22 cellular contexts compared by ENCODE assay signal in genomic region chr14:23621204-23621931, GRCh38. TPM values are rescaled to one million over a fixed set of nuclear protein-coding genes. Genes with fewer than 3 reads are reported as not detected.
"Had no signal": no experiment of that assay in that cellular context is flagged by ENCODE, and none has a peak within 500 bp of the region (broad histone marks: within the 10 kb centered on the region; RNA-seq: fewer than 3 reads in every experiment).

No MANE protein-coding gene starts in this region.

- H3K4me1 ChIP-seq: colonic mucosa, heart right ventricle, left ventricle myocardium inferior, psoas muscle, sigmoid colon had no signal

- H3K9me3 ChIP-seq: psoas muscle, sigmoid colon had no signal

- DNase-seq: colonic mucosa; effector CD4-positive, alpha-beta T cell; endodermal cell; erythroblast; foreskin melanocyte; heart right ventricle; hypothalamus; kidney glomerular epithelial cell; left ventricle myocardium inferior; mesendoderm; naive thymus-derived CD4-positive, alpha-beta T cell; nephron progenitor cell; psoas muscle; retina; sigmoid colon; stimulated activated CD4-positive, alpha-beta T cell treated with anti-CD3 and anti-CD28 coated beads, Interleukin-12 subunit alpha, Interleukin-12 subunit beta, amount 100 ng/mL, for 4 hours; stimulated activated naive CD4-positive, alpha-beta T cell; trophoblast cell had no signal

- H3K27me3 ChIP-seq: colonic mucosa had no signal

- H3K36me3 ChIP-seq: colonic mucosa, heart right ventricle, left ventricle myocardium inferior, sigmoid colon had no signal

- H3K4me3 ChIP-seq: colonic mucosa, heart right ventricle, left ventricle myocardium inferior, psoas muscle, sigmoid colon, skin epidermis had no signal

- H3K27ac ChIP-seq: colonic mucosa, heart right ventricle, left ventricle myocardium inferior, psoas muscle, sigmoid colon, skin epidermis had no signal

- ATAC-seq: heart right ventricle; naive thymus-derived CD4-positive, alpha-beta T cell; psoas muscle had no signal

RNA-seq across cellular contexts. Expression of gene DHRS2, which starts 14.8 kb away (rescaled TPM):
- total RNA-seq: endothelial cell of umbilical vein, glomerular endothelial cell, heart right ventricle, left ventricle myocardium inferior, sigmoid colon had no signal

RNA-seq across cellular contexts. Expression of gene JPH4, which starts 42.8 kb away (rescaled TPM):
- total RNA-seq: endothelial cell of umbilical vein, glomerular endothelial cell, lung microvascular endothelial cell had no signal
